ENCODE assay signal across 8 cellular contexts in the genomic region with DNA sequence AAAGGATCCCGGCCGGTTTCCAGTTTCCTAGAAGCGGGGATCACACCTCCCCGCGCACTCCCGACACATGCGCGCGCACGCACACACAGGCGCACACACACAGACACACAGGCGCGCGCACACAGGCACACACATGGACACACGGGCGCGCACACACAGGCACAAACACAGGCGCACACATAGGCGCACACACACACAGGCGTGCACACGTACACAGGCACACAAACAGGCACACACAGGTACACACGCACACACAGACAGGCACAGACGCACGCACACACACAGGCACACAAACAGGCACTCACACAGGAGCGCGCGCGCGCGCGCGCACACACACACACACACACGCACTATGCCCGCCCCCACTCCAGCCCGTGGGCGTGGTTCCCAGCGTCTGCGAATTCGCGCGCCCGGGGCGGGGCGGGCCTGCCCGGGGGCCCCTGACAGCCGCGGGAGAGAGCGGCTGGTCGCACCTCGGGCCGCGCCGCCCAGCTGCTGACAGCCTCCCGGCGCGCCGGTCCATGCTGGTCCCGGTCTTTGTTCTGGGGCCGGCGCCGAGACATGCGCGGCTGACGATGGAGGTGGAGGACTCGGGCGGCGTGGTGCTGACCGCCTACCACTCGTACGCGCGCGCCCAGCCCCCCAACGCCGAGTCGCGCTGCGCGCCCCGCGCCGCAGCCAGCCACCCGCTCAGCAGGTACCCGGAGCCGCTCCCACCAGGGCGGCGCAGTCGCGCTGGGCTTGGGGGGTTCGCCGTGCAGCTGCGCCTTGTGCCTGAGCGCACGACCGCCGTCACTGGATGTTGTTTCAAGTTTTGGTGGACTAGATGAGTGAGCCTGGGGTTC. TPM values are rescaled to one million over a fixed set of nuclear protein-coding genes. Genes with fewer than 3 reads are reported as not detected.
DNase-seq lines count a peak whose midpoint lies in the region; ATAC-seq, FAIRE-seq and TF ChIP-seq lines count a peak whose summit lies in the region.

A gene with protein sequence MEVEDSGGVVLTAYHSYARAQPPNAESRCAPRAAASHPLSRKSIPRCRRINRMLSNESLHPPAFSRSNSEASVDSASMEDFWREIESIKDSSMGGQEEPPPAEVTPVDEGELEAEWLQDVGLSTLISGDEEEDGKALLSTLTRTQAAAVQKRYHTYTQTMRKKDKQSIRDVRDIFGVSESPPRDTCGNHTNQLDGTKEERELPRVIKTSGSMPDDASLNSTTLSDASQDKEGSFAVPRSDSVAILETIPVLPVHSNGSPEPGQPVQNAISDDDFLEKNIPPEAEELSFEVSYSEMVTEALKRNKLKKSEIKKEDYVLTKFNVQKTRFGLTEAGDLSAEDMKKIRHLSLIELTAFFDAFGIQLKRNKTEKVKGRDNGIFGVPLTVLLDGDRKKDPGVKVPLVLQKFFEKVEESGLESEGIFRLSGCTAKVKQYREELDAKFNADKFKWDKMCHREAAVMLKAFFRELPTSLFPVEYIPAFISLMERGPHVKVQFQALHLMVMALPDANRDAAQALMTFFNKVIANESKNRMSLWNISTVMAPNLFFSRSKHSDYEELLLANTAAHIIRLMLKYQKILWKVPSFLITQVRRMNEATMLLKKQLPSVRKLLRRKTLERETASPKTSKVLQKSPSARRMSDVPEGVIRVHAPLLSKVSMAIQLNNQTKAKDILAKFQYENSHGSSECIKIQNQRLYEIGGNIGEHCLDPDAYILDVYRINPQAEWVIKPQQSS (plus strand): TSS at position 470 of the 845 bp plus-strand sequence. CDS start 106 bp downstream, at position 576.

- BruUV-seq in IMR-90 (replicated peaks; lab: Mats Ljungman, UMichigan): no TSS peak
- no TSS peak for BruUV-seq in HepG2 (replicated peaks; lab: Mats Ljungman, UMichigan)

- H3K4me2 ChIP-seq in BLaER1 treated with 17β-estradiol and CSF1 and Interleukin-3, amounts not matched to agents 10 nM and 100 nM: peak within 1 kb of the TSS; percentile 46 to 82 (median 69)
- H3K4me2 ChIP-seq in IMR-90 (ENCODE audit: low read depth, low read length) (peak within 1 kb of the TSS; percentile 75), HepG2 (ENCODE audit: low read depth, low read length) (peak within 1 kb of the TSS; percentile 58)

- H4K8ac ChIP-seq in IMR-90 (ENCODE audit: low read depth in 2 of 2, low read length in 2 of 2): peak within 1 kb of the TSS; percentile 75 to 77

- intact Hi-C loops in IMR-90 (cut with micrococcal nuclease): loop anchor here (1.0 to 5.0 kb wide), 9 partner anchors 47 to 837 kb away; no protein-coding TSS in a partner anchor
- intact Hi-C loops in HepG2 (cut with micrococcal nuclease; ENCODE audit: unreplicated experiment): no loop called here

- peak within 1 kb of the TSS; percentile 93 for H3K14ac ChIP-seq in IMR-90 (replicated peaks; ENCODE audit: low read depth, low read length)

- H3K9ac ChIP-seq in BLaER1 treated with 17β-estradiol and CSF1 and Interleukin-3, amounts not matched to agents 10 nM and 100 nM: peak within 1 kb of the TSS in 9 of 11 experiments; percentile 28 to 63 (median 58); a peak in 14 of 22 replicates
- H3K9ac ChIP-seq in IMR-90 (ENCODE audit: low read depth, low read length) (peak within 1 kb of the TSS; percentile 91), HepG2 (ENCODE audit: insufficient read depth, low read depth, low read length) (no peak within 1 kb of the TSS)

- peak; percentile 2 for DNase-seq in GM19238 (ENCODE audit: insufficient read length, low spot score)
- peak; percentile 92 for DNase-seq in IMR-90
- peak; percentile 82 for DNase-seq in SK-N-DZ (ENCODE audit: low spot score)
- peak; percentile 91 for DNase-seq in ecto neural progenitor cell (ENCODE audit: low spot score)
- DNase-seq in HepG2 (ENCODE audit: low spot score): no peak

- H2BK120ac ChIP-seq in IMR-90 (ENCODE audit: low read depth, low read length): peak within 1 kb of the TSS; percentile 91

- H4K91ac ChIP-seq in IMR-90 (ENCODE audit: insufficient read depth, low read depth, low read length): peak within 1 kb of the TSS; percentile 80

- H2BK5ac ChIP-seq in IMR-90 (ENCODE audit: low read depth, low read length, poor library complexity, severe bottlenecking): peak within 1 kb of the TSS; percentile 62

- peak within 1 kb of the TSS in 1 of 11 experiments; percentile 18; a peak in 1 of 22 replicates for H3K27ac ChIP-seq in BLaER1 treated with 17β-estradiol and CSF1 and Interleukin-3, amounts not matched to agents 10 nM and 100 nM
- H3K27ac ChIP-seq in IMR-90 (ENCODE audit: insufficient read depth, low read length): peak within 1 kb of the TSS; percentile 96
- no peak within 1 kb of the TSS for H3K27ac ChIP-seq in HepG2 (ENCODE audit: extremely low read length, insufficient read depth, low read length)

- peak within 1 kb of the TSS; percentile 93 for H2AK5ac ChIP-seq in IMR-90 (ENCODE audit: low read depth, low read length)

- H3K9me3 ChIP-seq in BLaER1 treated with 17β-estradiol and CSF1 and Interleukin-3, amounts not matched to agents 10 nM and 100 nM (replicated peaks in 1 of 11): peaks cover 0 to 4% (median 0%) of the 10 kb centered on the region in 11 experiments; a peak in 1 of 22 replicates
- no peaks in the 10 kb centered on the region for H3K9me3 ChIP-seq in IMR-90 (ENCODE audit: control insufficient read depth, insufficient read depth, low read length)
- no peaks in the 10 kb centered on the region for H3K9me3 ChIP-seq in HepG2 (ENCODE audit: low read length)

- TF ChIP-seq POLR2A in IMR-90 (IDR thresholded peaks at IDR 0.05; ENCODE audit: low read depth, low read length): peak; percentile 31; the same call in 1 of the 2 replicates
- no peak for TF ChIP-seq POLR2A in HepG2 (IDR thresholded peaks at IDR 0.05; ENCODE audit: insufficient read depth in 1 of 2, low read depth in 2 of 2, low read length in 2 of 2)

- H2AFZ ChIP-seq in IMR-90 (replicated peaks; ENCODE audit: low read length, poor library complexity): peak within 1 kb of the TSS; percentile 91
- no peak within 1 kb of the TSS for H2AFZ ChIP-seq in HepG2 (ENCODE audit: low read length)

- peak within 1 kb of the TSS; percentile 84 for H3K56ac ChIP-seq in IMR-90 (ENCODE audit: extremely low read depth, insufficient read depth, low read length)

- TF ChIP-seq CTCF in IMR-90 (conservative IDR thresholded peaks at IDR 0.05; ENCODE audit: low read depth, low read length): peak; percentile 34
- peak; percentile 46; the same call in 1 of the 2 replicates for TF ChIP-seq CTCF in HepG2 (CRISPR knock-in tag; IDR thresholded peaks at IDR 0.05)

- in situ Hi-C loops in IMR-90 (cut with MboI; ENCODE audit: low sequenced_read_pairs): no loop called here
- in situ Hi-C loops in HepG2 (cut with HindIII; ENCODE audit: extremely low pct_ligation_motif_present, low pct_unique_long_range_greater_than_20kb): no loop called here

- 1% methylated on average over 21 of the region's 96 CpGs; no CpG with 5 or more reads in 1 of the 2 experiments for WGBS in IMR-90 (ENCODE audit: extremely low coverage in 2 of 2, insufficient read length in 1 of 2), 2 experiments
- 2% methylated on average over 12 of the region's 96 CpGs for WGBS in HepG2 (ENCODE audit: low lambda C conversion rate)

- peaks cover 0 to 6% (median 0%) of the 10 kb centered on the region in 10 experiments; a peak in 1 of 20 replicates for H3K4me1 ChIP-seq in BLaER1 treated with 17β-estradiol and CSF1 and Interleukin-3, amounts not matched to agents 10 nM and 100 nM
- H3K4me1 ChIP-seq in IMR-90 (ENCODE audit: control insufficient read depth, insufficient read depth, low read length) (peaks cover 4% of the 10 kb centered on the region), HepG2 (ENCODE audit: insufficient read depth, low read length) (no peaks in the 10 kb centered on the region)

- no peaks in the 10 kb centered on the region for H3K9me3 Mint-ChIP-seq in stimulated activated naive CD8-positive, alpha-beta T cell treated with anti-CD3 and anti-CD28 coated beads, Interleukin-15, Interleukin-2, amounts not matched to agents 100 ng/mL and 50 ng/mL, for 24 hours

- H3K9me1 ChIP-seq in IMR-90 (ENCODE audit: insufficient read depth, low read length): peaks cover 11% of the 10 kb centered on the region; the same call in 1 of the 2 replicates

- POLR2A ChIA-PET in IMR-90 (lab: Charles Lee; ENCODE audit: unreplicated experiment) (no interaction called here), HepG2 (lab: Yijun Ruan, JAX) (no interaction called here)

- peak within 1 kb of the TSS; percentile 80; the same call in 1 of the 2 replicates for H3K23ac ChIP-seq in IMR-90 (ENCODE audit: low read depth, low read length)

- no peaks in the 10 kb centered on the region for H3K36me3 ChIP-seq in BLaER1 treated with 17β-estradiol and CSF1 and Interleukin-3, amounts not matched to agents 10 nM and 100 nM
- H3K36me3 ChIP-seq in IMR-90 (ENCODE audit: control insufficient read depth, insufficient read depth, low read length) (no peaks in the 10 kb centered on the region), HepG2 (replicated peaks in 1 of 2; ENCODE audit: control insufficient read depth in 1 of 2, insufficient read depth in 2 of 2, low read length in 2 of 2) (no peaks in the 10 kb centered on the region)

- peak within 1 kb of the TSS; percentile 84 for H2AK9ac ChIP-seq in IMR-90 (replicated peaks; ENCODE audit: low read depth, low read length, poor library complexity)

- H4K20me1 ChIP-seq in BLaER1 treated with 17β-estradiol and CSF1 and Interleukin-3, amounts not matched to agents 10 nM and 100 nM: no peaks in the 10 kb centered on the region
- H4K20me1 ChIP-seq in IMR-90 (ENCODE audit: insufficient read depth, low read length) (no peaks in the 10 kb centered on the region), HepG2 (ENCODE audit: insufficient read depth, low read length) (no peaks in the 10 kb centered on the region)

- peak; percentile 84 for ATAC-seq in IMR-90 (ENCODE audit: low read depth)
- ATAC-seq in HepG2: peak; percentile 97
- ATAC-seq in GM18511 (IDR thresholded peaks at IDR 0.05; ENCODE audit: unreplicated experiment): no peak

- no peak within 1 kb of the TSS for H3K27ac Mint-ChIP-seq in stimulated activated naive CD8-positive, alpha-beta T cell treated with anti-CD3 and anti-CD28 coated beads, Interleukin-15, Interleukin-2, amounts not matched to agents 100 ng/mL and 50 ng/mL, for 24 hours

- H3K79me2 ChIP-seq in HepG2 (ENCODE audit: insufficient read depth, low read length): no peaks in the 10 kb centered on the region

- peak within 1 kb of the TSS; percentile 73 for H3K4me3 Mint-ChIP-seq in stimulated activated naive CD8-positive, alpha-beta T cell treated with anti-CD3 and anti-CD28 coated beads, Interleukin-15, Interleukin-2, amounts not matched to agents 100 ng/mL and 50 ng/mL, for 24 hours

- TF ChIP-seq EP300 in HepG2 (IDR thresholded peaks at IDR 0.05; ENCODE audit: low read depth in 2 of 2, low read length in 2 of 2) (no peak), HepG2 (CRISPR knock-in tag; IDR thresholded peaks at IDR 0.05; ENCODE audit: borderline replicate concordance) (no peak)

- peak within 1 kb of the TSS; percentile 91; the same call in 2 of the 3 replicates for H2BK15ac ChIP-seq in IMR-90 (ENCODE audit: low read depth, low read length)

- peak within 1 kb of the TSS; percentile 93 for H3K4ac ChIP-seq in IMR-90 (ENCODE audit: low read depth, low read length)

- H2BK20ac ChIP-seq in IMR-90 (ENCODE audit: low read depth, low read length): peak within 1 kb of the TSS; percentile 80

- peak within 1 kb of the TSS; percentile 86 for H3K18ac ChIP-seq in IMR-90 (ENCODE audit: low read depth, low read length)

- TF ChIP-seq RAD21 in IMR-90 (IDR thresholded peaks at IDR 0.05; ENCODE audit: low read length) (peak; percentile 17; the same call in 1 of the 2 replicates), HepG2 (CRISPR knock-in tag; IDR thresholded peaks at IDR 0.05) (no peak)

- dilution Hi-C loops in IMR-90 (cut with HindIII; ENCODE audit: low sequenced_read_pairs, unreplicated experiment): no loop called here

- 0 out of 4 replicates have a peak, but pooled peaks cover 4 to 6% of the 10 kb centered on the region in 2 experiments for H3K79me1 ChIP-seq in IMR-90 (ENCODE audit: low read depth in 1 of 2, low read length in 2 of 2)

- H3K4me1 Mint-ChIP-seq in stimulated activated naive CD8-positive, alpha-beta T cell treated with anti-CD3 and anti-CD28 coated beads, Interleukin-15, Interleukin-2, amounts not matched to agents 100 ng/mL and 50 ng/mL, for 24 hours (ENCODE audit: low read depth): peaks cover 7% of the 10 kb centered on the region

- peak within 1 kb of the TSS; percentile 53 to 73 (median 61) for H3K4me3 ChIP-seq in BLaER1 treated with 17β-estradiol and CSF1 and Interleukin-3, amounts not matched to agents 10 nM and 100 nM
- H3K4me3 ChIP-seq in IMR-90 (ENCODE audit: insufficient read depth, low read depth, low read length): peak within 1 kb of the TSS; percentile 68
- H3K4me3 ChIP-seq in HepG2 (replicated peaks in 1 of 3; ENCODE audit: insufficient read depth in 1 of 3, low read depth in 2 of 3, low read length in 3 of 3): peak within 1 kb of the TSS; percentile 7 to 64 (median 17); a peak in 4 of 6 replicates

- no peak for FAIRE-seq in HepG2 (lab: Jason Lieb, UNC)

- peaks cover 0 to 4% (median 0%) of the 10 kb centered on the region in 11 experiments; a peak in 1 of 22 replicates for H3K27me3 ChIP-seq in BLaER1 treated with 17β-estradiol and CSF1 and Interleukin-3, amounts not matched to agents 10 nM and 100 nM
- H3K27me3 ChIP-seq in IMR-90 (ENCODE audit: control insufficient read depth, insufficient read depth, low read length) (no peaks in the 10 kb centered on the region), HepG2 (ENCODE audit: control insufficient read depth in 1 of 2, insufficient read depth in 2 of 2, low read length in 2 of 2) (peaks cover 0 to 19% of the 10 kb centered on the region in 2 experiments; a peak in 1 of 5 replicates)

- peak within 1 kb of the TSS; percentile 66 for H4K5ac ChIP-seq in IMR-90 (ENCODE audit: low read depth, low read length)

- CTCF ChIA-PET in IMR-90 (lab: Yijun Ruan, JAX) (interaction anchor here (0.7 kb wide), 1 partner anchor 1231 kb away, joined by 4 read pairs; no protein-coding TSS in a partner anchor), HepG2 (lab: Yijun Ruan, JAX; ENCODE audit: low intra/inter-chr PET ratio, low total read pairs) (no interaction called here)

- H3K27me3 Mint-ChIP-seq in stimulated activated naive CD8-positive, alpha-beta T cell treated with anti-CD3 and anti-CD28 coated beads, Interleukin-15, Interleukin-2, amounts not matched to agents 100 ng/mL and 50 ng/mL, for 24 hours: peaks cover 43% of the 10 kb centered on the region

- H3K36me3 Mint-ChIP-seq in stimulated activated naive CD8-positive, alpha-beta T cell treated with anti-CD3 and anti-CD28 coated beads, Interleukin-15, Interleukin-2, amounts not matched to agents 100 ng/mL and 50 ng/mL, for 24 hours (ENCODE audit: low read depth): no peaks in the 10 kb centered on the region

RNA-seq across cellular contexts. Expression of the gene that starts here (rescaled TPM):
- 2.8 and 3.8 TPM in 2 replicates for total RNA-seq in IMR-90 (2012; rRNA removed)
- 1.3 and 1.8 TPM in 2 replicates for polyA plus RNA-seq in IMR-90 (2012; rRNA removed)
- 0.56 and 0.70 TPM in 2 replicates for polyA plus RNA-seq in IMR-90 (2012; cell fraction: cytosol; rRNA removed)
- 0.33 and 3.3 TPM in 2 replicates for polyA plus RNA-seq in IMR-90 (2012; cell fraction: nucleus; rRNA removed; ENCODE audit: low replicate concordance)
- 2.1 and 11.0 TPM in 2 replicates for polyA plus RNA-seq in SK-N-DZ (2014; cell fraction: cytosol; rRNA removed)
- polyA plus RNA-seq in SK-N-DZ (2014; cell fraction: nucleus; rRNA removed): 2.5 and 5.6 TPM in 2 replicates
- not detected in 2 replicates for total RNA-seq in HepG2 (2016; rRNA removed; fragmentation: Illumina TruSeq; extraction: Trizol)
- total RNA-seq in HepG2 (2016; cell fraction: cytosol; rRNA removed; fragmentation: Illumina TruSeq; extraction: Trizol; ENCODE audit: low read depth): not detected in 2 replicates
- total RNA-seq in HepG2 (2016; cell fraction: insoluble cytoplasmic fraction; rRNA removed; fragmentation: Illumina TruSeq; extraction: Trizol): 0.21 TPM in 1 of 2 replicates, not detected in the other
- not detected in 2 replicates for total RNA-seq in HepG2 (2016; cell fraction: membrane; rRNA removed; fragmentation: Illumina TruSeq; extraction: Trizol)
- total RNA-seq in HepG2 (2016; cell fraction: nucleus; rRNA removed; fragmentation: Illumina TruSeq; extraction: Trizol): not detected in 2 replicates
- polyA plus RNA-seq in HepG2 (2011; rRNA removed): not detected in 2 replicates
- polyA plus RNA-seq in HepG2 (2011; cell fraction: cytosol; rRNA removed): not detected in 2 replicates
- not detected in 2 replicates for polyA plus RNA-seq in HepG2 (2011; cell fraction: nucleus; rRNA removed)
- polyA plus RNA-seq in HepG2 (2012): not detected in 2 replicates
- not detected in 2 replicates for polyA plus RNA-seq in HepG2 (2016; cell fraction: cytosol; fragmentation: Illumina TruSeq; extraction: Trizol; ENCODE audit: low read depth)
- not detected in 2 replicates for polyA plus RNA-seq in HepG2 (2016; cell fraction: insoluble cytoplasmic fraction; fragmentation: Illumina TruSeq; extraction: Trizol; ENCODE audit: low read depth)
- polyA plus RNA-seq in HepG2 (2016; cell fraction: membrane; fragmentation: Illumina TruSeq; extraction: Trizol; ENCODE audit: low read depth): not detected in 2 replicates
- not detected in 2 replicates for polyA plus RNA-seq in HepG2 (2016; cell fraction: nucleus; fragmentation: Illumina TruSeq; extraction: Trizol; ENCODE audit: insufficient read depth, low read depth)
- 1.3 TPM in 1 of 2 replicates, not detected in the other for polyA minus RNA-seq in HepG2 (2011; rRNA and poly(A)+ RNA removed; ENCODE audit: low replicate concordance)
- not detected in 2 replicates for polyA minus RNA-seq in HepG2 (2011; cell fraction: cytosol; rRNA and poly(A)+ RNA removed)
- polyA minus RNA-seq in HepG2 (2011; cell fraction: nucleus; rRNA and poly(A)+ RNA removed): not detected in 2 replicates

Comparison
In these comparisons a context has a peak if more than half of its experiments do, and no peak if none do; other contexts are left out.
1. H3K4me3 ChIP-seq: peak in every context shown above with its lines; median percentile 68 in IMR-90; 61 in BLaER1 treated with 17β-estradiol and CSF1 and Interleukin-3, amounts not matched to agents 10 nM and 100 nM; 17 in HepG2.